Comparison of ENCODE assay signal across 17 cellular contexts in the genomic region with DNA sequence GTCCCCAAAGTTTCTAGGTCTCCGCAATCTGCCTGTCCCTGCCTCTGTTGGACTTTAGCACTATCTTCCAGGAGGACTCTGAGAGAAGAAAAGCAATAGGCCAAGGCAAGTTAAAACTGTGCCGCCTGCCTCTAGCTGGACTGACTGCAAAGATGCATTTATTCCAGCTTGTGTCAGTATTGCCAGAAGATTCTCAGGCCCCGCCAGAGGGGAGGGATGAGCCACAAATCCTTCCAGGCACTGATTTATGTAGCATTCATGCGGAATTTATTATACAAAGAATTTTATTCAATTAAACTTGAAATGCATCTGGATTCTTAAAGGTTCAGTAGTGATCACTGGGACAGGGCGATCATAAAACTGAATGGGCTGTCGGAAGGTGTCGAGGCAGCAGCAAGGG. TPM values are rescaled to one million over a fixed set of nuclear protein-coding genes. Genes with fewer than 3 reads are reported as not detected.
DNase-seq lines count a peak whose midpoint lies in the region; ATAC-seq, FAIRE-seq and TF ChIP-seq lines count a peak whose summit lies in the region.
"Had no signal": no experiment of that assay in that cellular context is flagged by ENCODE, and none has a peak within 500 bp of the region (broad histone marks: within the 10 kb centered on the region; RNA-seq: fewer than 3 reads in every experiment).

No MANE protein-coding gene starts in this region.

- H3K27ac ChIP-seq in HepG2 (ENCODE audit: extremely low read length, insufficient read depth, low read length) = no peak overlapping the region

- peaks cover 4 to 34% of the 10 kb centered on the region in 2 experiments for H3K27me3 ChIP-seq in HepG2 (ENCODE audit: control insufficient read depth in 1 of 2, insufficient read depth in 2 of 2, low read length in 2 of 2)

- H3K27me3 Mint-ChIP-seq in central memory CD8-positive, alpha-beta T cell = peaks cover 11% of the 10 kb centered on the region

- no peaks in the 10 kb centered on the region; a peak in 1 of 5 replicates for H3K36me3 ChIP-seq in HepG2 (replicated peaks in 1 of 2; ENCODE audit: control insufficient read depth in 1 of 2, insufficient read depth in 2 of 2, low read length in 2 of 2)

- H3K4me2 ChIP-seq in HepG2 (ENCODE audit: low read depth, low read length) = 0 out of 2 replicates have a peak overlapping the region, but pooled peaks have one; percentile 15

- H3K4me1 Mint-ChIP-seq in central memory CD8-positive, alpha-beta T cell = peaks cover 11% of the 10 kb centered on the region
- H3K4me1 Mint-ChIP-seq: CD14-positive monocyte had no signal

- BruUV-seq in HepG2 (replicated peaks; lab: Mats Ljungman, UMichigan) = no TSS peak

- H3K4me3 Mint-ChIP-seq in central memory CD8-positive, alpha-beta T cell = no peak overlapping the region
- H3K4me3 Mint-ChIP-seq: CD14-positive monocyte, H9 had no signal

- no peak overlapping the region for H2AFZ ChIP-seq in HepG2 (ENCODE audit: low read length)

- H3K9me3 ChIP-seq in HepG2 (ENCODE audit: low read length) = no peaks in the 10 kb centered on the region
- H3K9me3 ChIP-seq: Caco-2 had no signal

- CTCF ChIA-PET in HepG2 (lab: Yijun Ruan, JAX; ENCODE audit: low intra/inter-chr PET ratio, low total read pairs) = no interaction called here

- peaks cover 2% of the 10 kb centered on the region for H3K36me3 Mint-ChIP-seq in central memory CD8-positive, alpha-beta T cell (ENCODE audit: insufficient read depth)

- H3K4me3 ChIP-seq in HepG2 (replicated peaks in 1 of 3; ENCODE audit: insufficient read depth in 1 of 3, low read depth in 2 of 3, low read length in 3 of 3) = no peak overlapping the region

- peaks cover 67% of the 10 kb centered on the region for H3K4me1 ChIP-seq in HepG2 (ENCODE audit: insufficient read depth, low read length)
- H3K4me1 ChIP-seq: Caco-2 had no signal

- peak overlapping the region; percentile 73 for H3K27ac Mint-ChIP-seq in central memory CD8-positive, alpha-beta T cell (ENCODE audit: low read depth)

- FAIRE-seq in HepG2 (lab: Jason Lieb, UNC) = no peak

- WGBS in HepG2 (ENCODE audit: low lambda C conversion rate) = 48% methylated on average over 7 of the region's 7 CpGs

- intact Hi-C loops in HepG2 (cut with micrococcal nuclease; ENCODE audit: unreplicated experiment) = no loop called here

- in situ Hi-C loops in HepG2 (cut with HindIII; ENCODE audit: extremely low pct_ligation_motif_present, low pct_unique_long_range_greater_than_20kb) = no loop called here

- TF ChIP-seq EP300 in HepG2 (IDR thresholded peaks at IDR 0.05; ENCODE audit: low read depth in 2 of 2, low read length in 2 of 2) = no peak
- TF ChIP-seq EP300 in HepG2 (CRISPR knock-in tag; IDR thresholded peaks at IDR 0.05; ENCODE audit: borderline replicate concordance) = no peak

- TF ChIP-seq RAD21 in HepG2 (CRISPR knock-in tag; IDR thresholded peaks at IDR 0.05) = no peak

- H3K9ac ChIP-seq in HepG2 (ENCODE audit: insufficient read depth, low read depth, low read length) = no peak overlapping the region

- TF ChIP-seq POLR2A in HepG2 (IDR thresholded peaks at IDR 0.05; ENCODE audit: insufficient read depth in 1 of 2, low read depth in 2 of 2, low read length in 2 of 2) = no peak

- no peak for ATAC-seq in central memory CD8-positive, alpha-beta T cell (replicated peaks; ENCODE audit: extremely low read depth, poor library complexity, severe bottlenecking)
- peak; percentile 5 for ATAC-seq in HepG2
- ATAC-seq in GM19035 (IDR thresholded peaks at IDR 0.05; ENCODE audit: unreplicated experiment) = no peak

- TF ChIP-seq CTCF in HepG2 (CRISPR knock-in tag; IDR thresholded peaks at IDR 0.05) = no peak

- DNase-seq in AG08395 (ENCODE audit: low spot score) (peak; percentile 36), M059J (ENCODE audit: low read depth) (peak; percentile 73), HepG2 (ENCODE audit: low spot score) (no peak), NCI-H2081 (lab: John Stamatoyannopoulos, UW) (no peak), amygdala (lab: John Stamatoyannopoulos, UW) (no peak), globus pallidus (ENCODE audit: low spot score) (no peak)
- no peak for DNase-seq in central memory CD8-positive, alpha-beta T cell (ENCODE audit: low spot score in 2 of 2)
- DNase-seq: AML-193; Caco-2; EL; H9; MV-4-11; NCI-H187 treated with DMSO at 0.1 percent for 48 hours; NCI-H446; NK-92 treated with Interleukin-12 subunit alpha and Interleukin-12 subunit beta, amount 100 ng/mL, for 24 hours had no signal

- H4K20me1 ChIP-seq in HepG2 (ENCODE audit: insufficient read depth, low read length) = no peaks in the 10 kb centered on the region

- POLR2A ChIA-PET in HepG2 (lab: Yijun Ruan, JAX) = interaction anchor here (1.0 to 3.8 kb wide), 2 partner anchors 19 to 41 kb away, joined by 3 to 18 read pairs; partner anchors contain the start of genes MMAB and MVK

- H3K9me3 Mint-ChIP-seq in central memory CD8-positive, alpha-beta T cell = no peaks in the 10 kb centered on the region
- H3K9me3 Mint-ChIP-seq: CD14-positive monocyte, H9 had no signal

- no peaks in the 10 kb centered on the region for H3K79me2 ChIP-seq in HepG2 (ENCODE audit: insufficient read depth, low read length)

TF ChIP-seq in HepG2, 621 proteins besides CTCF, POLR2A, EP300 and RAD21 (continues in another document):
- no peak for TF ChIP-seq SOX6 (IDR thresholded peaks at IDR 0.05)
- 0 out of 2 replicates have a peak, but pooled peaks have one; percentile 4 for TF ChIP-seq SOX6 (CRISPR knock-in tag; IDR thresholded peaks at IDR 0.05)
- 0 out of 2 replicates have a peak, but pooled peaks have one; percentile 0 for TF ChIP-seq HNF4A (CRISPR knock-in tag; IDR thresholded peaks at IDR 0.05)
- TF ChIP-seq ZNF264 (CRISPR knock-in tag; IDR thresholded peaks at IDR 0.05) = no peak

RNA-seq across cellular contexts. Expression of gene MMAB, which starts 19.8 kb away (rescaled TPM):
- 36.0 and 40.1 TPM in 2 replicates for total RNA-seq in M059J (2014; rRNA removed; shearing (Covaris generic))
- total RNA-seq in HepG2 (2016; rRNA removed; fragmentation: Illumina TruSeq; extraction: Trizol) = 77.3 and 112 TPM in 2 replicates
- 32.4 and 42.7 TPM in 2 replicates for total RNA-seq in HepG2 (2016; cell fraction: cytosol; rRNA removed; fragmentation: Illumina TruSeq; extraction: Trizol; ENCODE audit: low read depth)
- total RNA-seq in HepG2 (2016; cell fraction: insoluble cytoplasmic fraction; rRNA removed; fragmentation: Illumina TruSeq; extraction: Trizol) = 80.5 and 108 TPM in 2 replicates
- 59.5 and 67.4 TPM in 2 replicates for total RNA-seq in HepG2 (2016; cell fraction: membrane; rRNA removed; fragmentation: Illumina TruSeq; extraction: Trizol)
- total RNA-seq in HepG2 (2016; cell fraction: nucleus; rRNA removed; fragmentation: Illumina TruSeq; extraction: Trizol) = 37.8 and 41.0 TPM in 2 replicates
- 26.1 and 33.2 TPM in 2 replicates for polyA plus RNA-seq in HepG2 (2011; rRNA removed)
- 29.9 and 32.2 TPM in 2 replicates for polyA plus RNA-seq in HepG2 (2011; cell fraction: cytosol; rRNA removed)
- polyA plus RNA-seq in HepG2 (2011; cell fraction: nucleus; rRNA removed) = 34.9 and 43.2 TPM in 2 replicates
- 39.1 and 40.4 TPM in 2 replicates for polyA plus RNA-seq in HepG2 (2012)
- polyA plus RNA-seq in HepG2 (2016; cell fraction: cytosol; fragmentation: Illumina TruSeq; extraction: Trizol; ENCODE audit: low read depth) = 36.6 and 44.0 TPM in 2 replicates
- polyA plus RNA-seq in HepG2 (2016; cell fraction: insoluble cytoplasmic fraction; fragmentation: Illumina TruSeq; extraction: Trizol; ENCODE audit: low read depth) = 98.7 and 99.8 TPM in 2 replicates
- polyA plus RNA-seq in HepG2 (2016; cell fraction: membrane; fragmentation: Illumina TruSeq; extraction: Trizol; ENCODE audit: low read depth) = 39.9 and 52.5 TPM in 2 replicates
- polyA plus RNA-seq in HepG2 (2016; cell fraction: nucleus; fragmentation: Illumina TruSeq; extraction: Trizol; ENCODE audit: insufficient read depth, low read depth) = 58.2 and 63.9 TPM in 2 replicates
- 37.1 and 53.3 TPM in 2 replicates for polyA minus RNA-seq in HepG2 (2011; rRNA and poly(A)+ RNA removed; ENCODE audit: low replicate concordance)
- 11.8 and 16.2 TPM in 2 replicates for polyA minus RNA-seq in HepG2 (2011; cell fraction: cytosol; rRNA and poly(A)+ RNA removed)
- 21.0 and 29.1 TPM in 2 replicates for polyA minus RNA-seq in HepG2 (2011; cell fraction: nucleus; rRNA and poly(A)+ RNA removed)

RNA-seq across cellular contexts. Expression of gene MVK, which starts 20.1 kb away (rescaled TPM):
- total RNA-seq in M059J (2014; rRNA removed; shearing (Covaris generic)) = 22.4 and 30.6 TPM in 2 replicates
- total RNA-seq in HepG2 (2016; rRNA removed; fragmentation: Illumina TruSeq; extraction: Trizol) = 47.1 and 66.9 TPM in 2 replicates
- total RNA-seq in HepG2 (2016; cell fraction: cytosol; rRNA removed; fragmentation: Illumina TruSeq; extraction: Trizol; ENCODE audit: low read depth) = 15.1 and 17.9 TPM in 2 replicates
- total RNA-seq in HepG2 (2016; cell fraction: insoluble cytoplasmic fraction; rRNA removed; fragmentation: Illumina TruSeq; extraction: Trizol) = 40.9 and 70.6 TPM in 2 replicates
- total RNA-seq in HepG2 (2016; cell fraction: membrane; rRNA removed; fragmentation: Illumina TruSeq; extraction: Trizol) = 34.1 and 39.6 TPM in 2 replicates
- total RNA-seq in HepG2 (2016; cell fraction: nucleus; rRNA removed; fragmentation: Illumina TruSeq; extraction: Trizol) = 38.8 and 47.2 TPM in 2 replicates
- 11.6 and 22.5 TPM in 2 replicates for polyA plus RNA-seq in HepG2 (2011; rRNA removed)
- 12.4 and 13.5 TPM in 2 replicates for polyA plus RNA-seq in HepG2 (2011; cell fraction: cytosol; rRNA removed)
- polyA plus RNA-seq in HepG2 (2011; cell fraction: nucleus; rRNA removed) = 32.0 and 47.6 TPM in 2 replicates
- 19.2 and 28.6 TPM in 2 replicates for polyA plus RNA-seq in HepG2 (2012)
- 16.3 and 19.9 TPM in 2 replicates for polyA plus RNA-seq in HepG2 (2016; cell fraction: cytosol; fragmentation: Illumina TruSeq; extraction: Trizol; ENCODE audit: low read depth)
- polyA plus RNA-seq in HepG2 (2016; cell fraction: insoluble cytoplasmic fraction; fragmentation: Illumina TruSeq; extraction: Trizol; ENCODE audit: low read depth) = 42.0 and 50.4 TPM in 2 replicates
- polyA plus RNA-seq in HepG2 (2016; cell fraction: membrane; fragmentation: Illumina TruSeq; extraction: Trizol; ENCODE audit: low read depth) = 26.9 and 30.0 TPM in 2 replicates
- polyA plus RNA-seq in HepG2 (2016; cell fraction: nucleus; fragmentation: Illumina TruSeq; extraction: Trizol; ENCODE audit: insufficient read depth, low read depth) = 78.2 and 82.6 TPM in 2 replicates
- polyA minus RNA-seq in HepG2 (2011; rRNA and poly(A)+ RNA removed; ENCODE audit: low replicate concordance) = 19.6 and 22.9 TPM in 2 replicates
- polyA minus RNA-seq in HepG2 (2011; cell fraction: cytosol; rRNA and poly(A)+ RNA removed) = 6.1 and 8.0 TPM in 2 replicates
- 12.2 and 21.1 TPM in 2 replicates for polyA minus RNA-seq in HepG2 (2011; cell fraction: nucleus; rRNA and poly(A)+ RNA removed)

Comparison
In these comparisons a context has a peak if more than half of its experiments do, and no peak if none do; other contexts are left out.
1. DNase-seq: peak in AG08395 (single experiment) and M059J (single experiment); none in central memory CD8-positive, alpha-beta T cell (0 of 2), HepG2 (single experiment), NCI-H2081 (0 of 2), amygdala (0 of 56) and globus pallidus (single experiment).